23 cellular contexts compared by ENCODE assay signal in genomic region chr2:178395941-178396585, GRCh38. TPM values are rescaled to one million over a fixed set of nuclear protein-coding genes. Genes with fewer than 3 reads are reported as not detected.
"Had no signal": no experiment of that assay in that cellular context is flagged by ENCODE, and none has a peak within 500 bp of the region (broad histone marks: within the 10 kb centered on the region; RNA-seq: fewer than 3 reads in every experiment).

No MANE protein-coding gene starts in this region.

- H3K27me3 Mint-ChIP-seq: activated naive CD8-positive, alpha-beta T cell; activated T-helper 17 cell treated with anti-CD3 and anti-CD28 coated beads, Interleukin-2, amount 50 U/mL, for 72 hours had no signal

- ATAC-seq: activated T-helper 17 cell treated with anti-CD3 and anti-CD28 coated beads, Interleukin-2, amount 50 U/mL, for 72 hours; T-helper 17 cell had no signal

- H3K9me3 Mint-ChIP-seq: activated CD4-positive, alpha-beta memory T cell treated with anti-CD3 and anti-CD28 coated beads, Interleukin-2, amount 10 ng/mL, durations not matched to agents 7 days and 5 days; activated naive CD4-positive, alpha-beta T cell treated with anti-CD3 and anti-CD28 coated beads for 36 hours; activated T-helper 17 cell treated with anti-CD3 and anti-CD28 coated beads, Interleukin-2, amount 50 U/mL, for 72 hours had no signal

- H3K4me1 Mint-ChIP-seq: activated T-helper 17 cell treated with anti-CD3 and anti-CD28 coated beads, Interleukin-2, amount 50 U/mL, for 72 hours had no signal

- H3K27ac Mint-ChIP-seq: activated CD4-positive, alpha-beta memory T cell treated with anti-CD3 and anti-CD28 coated beads, Interleukin-2, amount 10 ng/mL, durations not matched to agents 7 days and 5 days; activated naive CD4-positive, alpha-beta T cell treated with anti-CD3 and anti-CD28 coated beads for 36 hours; activated naive CD8-positive, alpha-beta T cell; activated T-helper 17 cell treated with anti-CD3 and anti-CD28 coated beads, Interleukin-2, amount 50 U/mL, for 72 hours; T-helper 17 cell had no signal

- H3K36me3 Mint-ChIP-seq: activated naive CD8-positive, alpha-beta T cell had no signal

- H3K4me3 Mint-ChIP-seq: activated CD4-positive, alpha-beta memory T cell treated with anti-CD3 and anti-CD28 coated beads, Interleukin-2, amount 10 ng/mL, durations not matched to agents 7 days and 5 days; activated naive CD4-positive, alpha-beta T cell treated with anti-CD3 and anti-CD28 coated beads for 36 hours; activated naive CD8-positive, alpha-beta T cell; activated T-helper 17 cell treated with anti-CD3 and anti-CD28 coated beads, Interleukin-2, amount 50 U/mL, for 72 hours; T-helper 17 cell had no signal

- DNase-seq: activated CD4-positive, alpha-beta memory T cell treated with anti-CD3 and anti-CD28 coated beads, Interleukin-2, amount 10 ng/mL, durations not matched to agents 7 days and 5 days; activated CD4-positive, alpha-beta T cell treated with anti-CD3 and anti-CD28 coated beads, Interleukin-2, amount 50 U/mL, for 1 hour; activated CD4-positive, CD25-positive, alpha-beta regulatory T cell; activated gamma-delta T cell; activated naive CD4-positive, alpha-beta T cell treated with anti-CD3 and anti-CD28 coated beads for 36 hours; activated T-cell treated with anti-CD3 and anti-CD28 coated beads for 4 hours; activated T-cell treated with anti-CD3 and anti-CD28 coated beads, Interleukin-2, amount 50 U/mL, for 48 hours; colonic mucosa; NCI-H1092; NCI-H1417; NCI-H1694; NCI-H2029 treated with DMSO at 0.1 percent for 48 hours; NCI-H345; NCI-H510A; NCI-H526 treated with DMSO at 0.1 percent for 48 hours; PC-3; SHP77 treated with DMSO at 0.1 percent for 48 hours; T-helper 17 cell; T1000 had no signal

- H3K4me3 ChIP-seq: breast epithelium, colonic mucosa had no signal

RNA-seq across cellular contexts. Expression of gene PJVK, which starts 55.1 kb away (rescaled TPM):
- total RNA-seq: M059J had no signal
